Comparison of ENCODE assay signal across 8 cellular contexts in the genomic region with DNA sequence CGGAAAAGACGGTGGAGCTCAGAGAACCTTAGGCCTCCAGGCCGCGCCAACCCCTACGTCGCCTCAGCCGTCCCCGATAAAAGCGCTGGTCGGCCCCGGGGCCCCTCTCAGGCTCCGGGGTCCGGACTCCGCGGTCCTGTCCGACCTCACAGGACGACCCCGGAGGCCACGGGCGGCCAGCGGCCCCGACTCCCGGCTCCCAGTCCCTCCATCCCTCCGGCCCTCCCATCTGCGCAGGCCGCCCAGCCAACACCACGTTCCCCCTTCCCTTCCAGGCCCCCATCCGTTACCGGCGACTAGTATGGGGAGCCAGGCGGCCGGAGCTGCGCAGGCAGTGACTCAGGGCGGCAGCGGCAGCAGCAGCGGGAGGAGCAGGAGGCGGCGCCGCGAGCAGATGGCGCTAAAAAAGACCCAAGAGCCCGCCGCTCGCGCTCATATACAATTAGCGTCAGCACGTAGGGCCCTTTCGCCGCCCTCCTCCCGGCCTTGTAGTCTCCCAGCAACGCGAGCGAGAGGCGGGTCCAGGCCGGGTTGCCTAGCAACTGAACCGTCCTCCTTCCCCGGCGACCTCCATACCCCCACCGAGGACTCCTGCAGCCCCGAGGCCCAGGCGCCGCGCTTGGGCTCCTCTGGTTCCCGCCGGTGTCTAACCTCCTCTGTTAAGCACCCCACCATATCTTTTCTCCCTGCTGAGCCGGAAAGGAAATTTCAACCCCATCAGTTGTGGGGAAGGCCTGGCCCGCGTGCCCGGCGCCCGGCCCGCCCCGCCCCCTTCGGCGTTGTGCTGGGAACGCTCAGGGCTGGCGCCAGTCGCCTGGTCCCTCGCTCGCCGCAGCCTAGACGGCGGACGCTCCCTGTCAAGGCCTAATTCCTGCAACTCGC. TPM values are rescaled to one million over a fixed set of nuclear protein-coding genes. Genes with fewer than 3 reads are reported as not detected.
DNase-seq lines count a peak whose midpoint lies in the region; TF ChIP-seq lines count a peak whose summit lies in the region.

A gene with protein sequence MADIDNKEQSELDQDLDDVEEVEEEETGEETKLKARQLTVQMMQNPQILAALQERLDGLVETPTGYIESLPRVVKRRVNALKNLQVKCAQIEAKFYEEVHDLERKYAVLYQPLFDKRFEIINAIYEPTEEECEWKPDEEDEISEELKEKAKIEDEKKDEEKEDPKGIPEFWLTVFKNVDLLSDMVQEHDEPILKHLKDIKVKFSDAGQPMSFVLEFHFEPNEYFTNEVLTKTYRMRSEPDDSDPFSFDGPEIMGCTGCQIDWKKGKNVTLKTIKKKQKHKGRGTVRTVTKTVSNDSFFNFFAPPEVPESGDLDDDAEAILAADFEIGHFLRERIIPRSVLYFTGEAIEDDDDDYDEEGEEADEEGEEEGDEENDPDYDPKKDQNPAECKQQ (minus strand): TSS at position 409 of the 882 bp plus-strand sequence. CDS start 10,466 bp downstream, outside the sequence.

- TF ChIP-seq EP300 in neural cell (conservative IDR thresholded peaks at IDR 0.05; ENCODE audit: poor library complexity, severe bottlenecking) (no peak), stomach (IDR thresholded peaks at IDR 0.05) (no peak)

- peaks cover 9% of the 10 kb centered on the region for H3F3A ChIP-seq in neural cell (ENCODE audit: insufficient read depth, low read length, poor library complexity, severe bottlenecking)

- intact Hi-C loops in stomach (cut with DNase I; ENCODE audit: low total_unique reads): no loop called here

- TF ChIP-seq RAD21 in neural cell (conservative IDR thresholded peaks at IDR 0.05): no peak

- peaks cover 15 to 52% (median 35%) of the 10 kb centered on the region in 4 donors for H3K4me1 ChIP-seq in stomach

- peak within 1 kb of the TSS; percentile 67 for H3K4me2 ChIP-seq in neural cell (ENCODE audit: low read length)

- H4K20me1 ChIP-seq in neural cell (ENCODE audit: insufficient read depth): no peaks in the 10 kb centered on the region

- peak within 1 kb of the TSS; percentile 99 for H3K9ac ChIP-seq in neural cell (ENCODE audit: low read length)

- peak within 1 kb of the TSS; percentile 94 for H2AFZ ChIP-seq in neural cell (ENCODE audit: low read depth, low read length)

- no peak for TF ChIP-seq CTCF in neural cell (IDR thresholded peaks at IDR 0.05; ENCODE audit: poor library complexity, severe bottlenecking)
- TF ChIP-seq CTCF in stomach (IDR thresholded peaks at IDR 0.05): no peak

- no peaks in the 10 kb centered on the region for H3K9me3 ChIP-seq in neural cell (ENCODE audit: low read length)
- H3K9me3 ChIP-seq in stomach: peaks cover 0 to under 1% (median 0%) of the 10 kb centered on the region in 4 donors

- no peaks in the 10 kb centered on the region for H3K36me3 ChIP-seq in H7 (replicated peaks; ENCODE audit: control insufficient read depth, insufficient read depth, low read length)
- no peaks in the 10 kb centered on the region for H3K36me3 ChIP-seq in neural cell (ENCODE audit: insufficient read depth, low read length)
- no peaks in the 10 kb centered on the region for H3K36me3 ChIP-seq in stomach

- H3K4me3 ChIP-seq in H7 (ENCODE audit: insufficient read depth, low read depth, low read length): peak within 1 kb of the TSS; percentile 98
- H3K4me3 ChIP-seq in neural cell (ENCODE audit: low read length): peak within 1 kb of the TSS; percentile 89
- H3K4me3 ChIP-seq in stomach: peak within 1 kb of the TSS; percentile 70 to 92 (median 88)

- H3K27ac ChIP-seq in neural cell (ENCODE audit: low read length) (peak within 1 kb of the TSS; percentile 96), stomach (peak within 1 kb of the TSS; percentile 93 to 100 (median 99))

- DNase-seq in ELF-1 (ENCODE audit: low read depth, low spot score) (peak; percentile 99), H7 (peak; percentile 95), M059J (ENCODE audit: low read depth) (peak; percentile 98), SHP77 (lab: John Stamatoyannopoulos, UW) (peak; percentile 95 to 97), fibroblast of the conjunctiva (ENCODE audit: low read depth) (peak; percentile 97), stomach (peak; percentile 97)
- DNase-seq in activated effector memory CD4-positive, alpha-beta T cell treated with anti-CD3 and anti-CD28 coated beads, Interleukin-2, amount 50 U/mL, for 16 hours: peak; percentile 99

- peaks cover 42% of the 10 kb centered on the region for H3K79me2 ChIP-seq in neural cell (replicated peaks; ENCODE audit: insufficient read depth, low read length)

- 0 to 1% (median 0%) methylated on average over 20 to 85 of the region's 85 CpGs for WGBS in stomach, 5 donors

- peak in 2 of 4 donors; percentile 37 to 51 for TF ChIP-seq POLR2A in stomach (IDR thresholded peaks at IDR 0.05)

- H3K9me2 ChIP-seq in neural cell (ENCODE audit: insufficient read depth, low read length): no peaks in the 10 kb centered on the region

- H3K27me3 ChIP-seq in H7 (ENCODE audit: control insufficient read depth, insufficient read depth, low read length): no peaks in the 10 kb centered on the region
- no peaks in the 10 kb centered on the region for H3K27me3 ChIP-seq in neural cell (ENCODE audit: insufficient read depth, low read depth, low read length)
- H3K27me3 ChIP-seq in stomach: no peaks in the 10 kb centered on the region

TF ChIP-seq in neural cell, 6 proteins besides CTCF, POLR2A, EP300 and RAD21:
- TF ChIP-seq POLR2AphosphoS5 (IDR thresholded peaks at IDR 0.05) (peak; percentile 77), MXI1 (conservative IDR thresholded peaks at IDR 0.05; ENCODE audit: poor library complexity, severe bottlenecking) (peak; percentile 88), TAF1 (IDR thresholded peaks at IDR 0.05; ENCODE audit: low read depth) (peak; percentile 76), SMC3 (conservative IDR thresholded peaks at IDR 0.05; ENCODE audit: poor library complexity) (no peak), EZH2 (IDR thresholded peaks at IDR 0.05; ENCODE audit: borderline replicate concordance, insufficient read depth, low read length, poor library complexity, severe bottlenecking) (no peak)
- TF ChIP-seq, protein P1, sequence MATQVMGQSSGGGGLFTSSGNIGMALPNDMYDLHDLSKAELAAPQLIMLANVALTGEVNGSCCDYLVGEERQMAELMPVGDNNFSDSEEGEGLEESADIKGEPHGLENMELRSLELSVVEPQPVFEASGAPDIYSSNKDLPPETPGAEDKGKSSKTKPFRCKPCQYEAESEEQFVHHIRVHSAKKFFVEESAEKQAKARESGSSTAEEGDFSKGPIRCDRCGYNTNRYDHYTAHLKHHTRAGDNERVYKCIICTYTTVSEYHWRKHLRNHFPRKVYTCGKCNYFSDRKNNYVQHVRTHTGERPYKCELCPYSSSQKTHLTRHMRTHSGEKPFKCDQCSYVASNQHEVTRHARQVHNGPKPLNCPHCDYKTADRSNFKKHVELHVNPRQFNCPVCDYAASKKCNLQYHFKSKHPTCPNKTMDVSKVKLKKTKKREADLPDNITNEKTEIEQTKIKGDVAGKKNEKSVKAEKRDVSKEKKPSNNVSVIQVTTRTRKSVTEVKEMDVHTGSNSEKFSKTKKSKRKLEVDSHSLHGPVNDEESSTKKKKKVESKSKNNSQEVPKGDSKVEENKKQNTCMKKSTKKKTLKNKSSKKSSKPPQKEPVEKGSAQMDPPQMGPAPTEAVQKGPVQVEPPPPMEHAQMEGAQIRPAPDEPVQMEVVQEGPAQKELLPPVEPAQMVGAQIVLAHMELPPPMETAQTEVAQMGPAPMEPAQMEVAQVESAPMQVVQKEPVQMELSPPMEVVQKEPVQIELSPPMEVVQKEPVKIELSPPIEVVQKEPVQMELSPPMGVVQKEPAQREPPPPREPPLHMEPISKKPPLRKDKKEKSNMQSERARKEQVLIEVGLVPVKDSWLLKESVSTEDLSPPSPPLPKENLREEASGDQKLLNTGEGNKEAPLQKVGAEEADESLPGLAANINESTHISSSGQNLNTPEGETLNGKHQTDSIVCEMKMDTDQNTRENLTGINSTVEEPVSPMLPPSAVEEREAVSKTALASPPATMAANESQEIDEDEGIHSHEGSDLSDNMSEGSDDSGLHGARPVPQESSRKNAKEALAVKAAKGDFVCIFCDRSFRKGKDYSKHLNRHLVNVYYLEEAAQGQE (IDR thresholded peaks at IDR 0.05; ENCODE audit: borderline replicate concordance): peak; percentile 68

RNA-seq across cellular contexts. Expression of the gene that starts here (rescaled TPM):
- 219 and 326 TPM in 2 replicates for total RNA-seq in H7 (2014; rRNA removed; shearing (Covaris generic))
- total RNA-seq in M059J (2014; rRNA removed; shearing (Covaris generic)): 185 and 260 TPM in 2 replicates
- 262 and 359 TPM in 2 replicates for polyA plus RNA-seq in neural cell
- polyA minus RNA-seq in neural cell: 258 and 347 TPM in 2 replicates
- 100 to 1,000 TPM in 4 of 5 donors, 10 to 100 TPM in 1; 95.0 to 342 (median 257) TPM for total RNA-seq in stomach
- 100 to 1,000 TPM; 197 to 329 (median 206) TPM for polyA plus RNA-seq in stomach

Comparison
In these comparisons a context has a peak if more than half of its experiments do, and no peak if none do; other contexts are left out.
1. Peak in every context shown above with its lines: DNase-seq, H3K4me3 ChIP-seq and H3K27ac ChIP-seq.